8 cellular contexts compared by ENCODE assay signal in genomic region chr14:51239813-51240803, GRCh38. TPM values are rescaled to one million over a fixed set of nuclear protein-coding genes. Genes with fewer than 3 reads are reported as not detected.
A peak's percentile ranks its signal among the peaks of the same experiment; 100 is the strongest.
DNase-seq lines count a peak whose midpoint lies in the region; ATAC-seq, FAIRE-seq and TF ChIP-seq lines count a peak whose summit lies in the region.

Gene TMX1, plus strand, starts transcription at chr14:51240247. Its CDS starts 46 bp downstream, at chr14:51240293.

- POLR2A ChIA-PET in RWPE1 (lab: Yijun Ruan, JAX; ENCODE audit: low non-redundant PET) = interaction anchor here (1.0 kb wide), 1 partner anchor 10 kb away, joined by 3 read pairs; no protein-coding TSS in a partner anchor
- POLR2A ChIA-PET in naive thymus-derived CD8-positive, alpha-beta T cell (lab: Charles Lee) = interaction anchor here (0.9 to 2.1 kb wide), 2 partner anchors 145 to 1388 kb away, joined by 3 to 21 read pairs; partner anchors contain the start of genes NEMF and TRIM9

- DNase-seq in ELR (ENCODE audit: low read depth) (peak; percentile 100), H54 (ENCODE audit: insufficient read length, low spot score) (peak; percentile 85), LoVo (ENCODE audit: low spot score) (peak; percentile 98), RWPE1 (ENCODE audit: low spot score) (peak; percentile 100), fibroblast of peridontal ligament (ENCODE audit: extremely low read depth) (peak; percentile 99)
- DNase-seq in naive thymus-derived CD8-positive, alpha-beta T cell = peak; percentile 78 to 91 (median 84)
- DNase-seq in stimulated activated naive CD4-positive, alpha-beta T cell (lab: John Stamatoyannopoulos, UW) = peak; percentile 65 to 83 (median 79)

- CTCF ChIA-PET in RWPE1 (lab: Yijun Ruan, JAX) = interaction anchor here (0.6 to 0.7 kb wide), 3 partner anchors 288 to 978 kb away, joined by 3 read pairs; no protein-coding TSS in a partner anchor

- H3K4me1 Mint-ChIP-seq in activated T-helper 17 cell treated with anti-CD3 and anti-CD28 coated beads, Interleukin-2, amount 50 U/mL, for 72 hours = peaks cover 15% of the 10 kb centered on the region
- H3K4me1 Mint-ChIP-seq in naive thymus-derived CD8-positive, alpha-beta T cell = peaks cover 6 to 19% (median 11%) of the 10 kb centered on the region in 4 donors

- no peaks in the 10 kb centered on the region for H3K9me3 Mint-ChIP-seq in activated T-helper 17 cell treated with anti-CD3 and anti-CD28 coated beads, Interleukin-2, amount 50 U/mL, for 72 hours
- H3K9me3 Mint-ChIP-seq in naive thymus-derived CD8-positive, alpha-beta T cell = no peaks in the 10 kb centered on the region

- H3K36me3 Mint-ChIP-seq in activated T-helper 17 cell treated with anti-CD3 and anti-CD28 coated beads, Interleukin-2, amount 50 U/mL, for 72 hours (ENCODE audit: low read depth) = peaks cover 22% of the 10 kb centered on the region
- peaks cover 0 to 4% (median 0%) of the 10 kb centered on the region in 3 donors for H3K36me3 Mint-ChIP-seq in naive thymus-derived CD8-positive, alpha-beta T cell

- no peak within 1 kb of the TSS for H3K4me3 Mint-ChIP-seq in activated T-helper 17 cell treated with anti-CD3 and anti-CD28 coated beads, Interleukin-2, amount 50 U/mL, for 72 hours
- H3K4me3 Mint-ChIP-seq in naive thymus-derived CD8-positive, alpha-beta T cell = peak within 1 kb of the TSS in 1 of 10 donors; percentile 77

- peak; percentile 90 for TF ChIP-seq POLR2A in H54 (IDR thresholded peaks at IDR 0.05; ENCODE audit: low read depth, low read length)

- ATAC-seq in activated T-helper 17 cell treated with anti-CD3 and anti-CD28 coated beads, Interleukin-2, amount 50 U/mL, for 72 hours (replicated peaks) = peak; percentile 95
- peak; percentile 95 to 97 for ATAC-seq in naive thymus-derived CD8-positive, alpha-beta T cell

- peak; percentile 86 for FAIRE-seq in H54 (lab: Jason Lieb, UNC)

- peak within 1 kb of the TSS; percentile 85 for H3K27ac ChIP-seq in RWPE1

- no peak within 1 kb of the TSS for H3K27ac Mint-ChIP-seq in activated T-helper 17 cell treated with anti-CD3 and anti-CD28 coated beads, Interleukin-2, amount 50 U/mL, for 72 hours
- peak within 1 kb of the TSS in 1 of 10 donors; percentile 58 for H3K27ac Mint-ChIP-seq in naive thymus-derived CD8-positive, alpha-beta T cell

- no peak for TF ChIP-seq CTCF in RWPE1 (conservative IDR thresholded peaks at IDR 0.05; ENCODE audit: low read depth)

- no peaks in the 10 kb centered on the region for H3K27me3 Mint-ChIP-seq in activated T-helper 17 cell treated with anti-CD3 and anti-CD28 coated beads, Interleukin-2, amount 50 U/mL, for 72 hours
- no peaks in the 10 kb centered on the region for H3K27me3 Mint-ChIP-seq in naive thymus-derived CD8-positive, alpha-beta T cell

RNA-seq across cellular contexts. Expression of gene TMX1, which starts in this region (rescaled TPM):
- 10 to 100 TPM; 40.6 to 51.9 TPM for total RNA-seq in activated T-helper 17 cell treated with anti-CD3 and anti-CD28 coated beads, Interleukin-2, amount 50 U/mL, for 72 hours
- total RNA-seq in naive thymus-derived CD8-positive, alpha-beta T cell = 10 to 100 TPM; 21.7 to 24.6 TPM
- polyA plus RNA-seq in naive thymus-derived CD8-positive, alpha-beta T cell = 10 to 100 TPM; 28.1 to 41.8 (median 28.9) TPM

Comparison
In these comparisons a context has a peak if more than half of its experiments do, and no peak if none do; other contexts are left out.
1. Peak in every context shown above with its lines: DNase-seq, ATAC-seq and H3K27ac ChIP-seq.